ENCODE assay signal across 8 cellular contexts in genomic region chr18:79681484-79682387, GRCh38. TPM values are rescaled to one million over a fixed set of nuclear protein-coding genes. Genes with fewer than 3 reads are reported as not detected.
DNase-seq lines count a peak whose midpoint lies in the region; ATAC-seq and TF ChIP-seq lines count a peak whose summit lies in the region.

No MANE protein-coding gene starts in this region.

- H3K4me3 ChIP-seq in heart right ventricle (peak overlapping the region in 3 of 10 donors; percentile 77 to 96 (median 84)), SJCRH30 (no peak overlapping the region)

- H3K36me3 ChIP-seq in heart right ventricle, result peaks cover 0 to 21% (median 0%) of the 10 kb centered on the region in 9 donors
- no peaks in the 10 kb centered on the region for H3K36me3 ChIP-seq in SJCRH30

- H3K4me1 ChIP-seq in heart right ventricle (peaks cover 9 to 72% (median 31%) of the 10 kb centered on the region in 9 donors), foreskin keratinocyte (no peaks in the 10 kb centered on the region), SJCRH30 (peaks cover 5% of the 10 kb centered on the region; the same call in 1 of the 2 replicates)

- H3K27ac ChIP-seq in epithelial cell of prostate, result peak overlapping the region; percentile 25
- peak overlapping the region in 1 of 10 donors; percentile 100 for H3K27ac ChIP-seq in heart right ventricle
- H3K27ac ChIP-seq in foreskin keratinocyte, result no peak overlapping the region
- no peak overlapping the region for H3K27ac ChIP-seq in SJCRH30

- intact Hi-C loops in heart right ventricle (cut with DNase I), result loop anchor here in 1 of 10 donors (10.0 kb wide), 1 partner anchor 423 kb away; the partner anchor contains the start of gene ADNP2

- 85 to 88% methylated on average over 21 of the region's 21 CpGs for WGBS in heart right ventricle, 2 donors

- H3K9me3 ChIP-seq in heart right ventricle, result no peaks in the 10 kb centered on the region
- no peaks in the 10 kb centered on the region for H3K9me3 ChIP-seq in SJCRH30 (replicated peaks)

- ATAC-seq in heart right ventricle (no peak), foreskin keratinocyte (no peak), GM21723 (IDR thresholded peaks at IDR 0.05; ENCODE audit: unreplicated experiment) (no peak)

- DNase-seq in KBM-7 (peak; percentile 91), epithelial cell of prostate (ENCODE audit: low read depth, low spot score) (no peak), heart right ventricle (no peak), foreskin keratinocyte (no peak), SJCRH30 (no peak)
- DNase-seq in activated CD4-positive, alpha-beta T cell treated with anti-CD3 and anti-CD28 coated beads, Interleukin-2, amount 50 U/mL, for 1 hour, result peak; percentile 60
- DNase-seq in stimulated activated CD4-positive, alpha-beta T cell treated with anti-CD3 and anti-CD28 coated beads, Interleukin-4, amount 100 ng/mL, for 48 hours (ENCODE audit: low read depth in 2 of 2), result peak; percentile 51 to 70

- in situ Hi-C loops in KBM-7 (cut with MboI; ENCODE audit: low pct_unique_long_range_greater_than_20kb, low sequenced_read_pairs), result no loop called here

- H3K27me3 ChIP-seq in heart right ventricle, result no peaks in the 10 kb centered on the region
- no peaks in the 10 kb centered on the region for H3K27me3 ChIP-seq in foreskin keratinocyte
- no peaks in the 10 kb centered on the region for H3K27me3 ChIP-seq in SJCRH30

- TF ChIP-seq CTCF in heart right ventricle (IDR thresholded peaks at IDR 0.05), result no peak
- no peak for TF ChIP-seq CTCF in foreskin keratinocyte (conservative IDR thresholded peaks at IDR 0.05)

RNA-seq across cellular contexts. Expression of gene CTDP1, which starts 2.1 kb away (rescaled TPM):
- 10 to 100 TPM in 2 of 10 donors, 1 to 10 TPM in 8; 6.8 to 12.5 (median 9.3) TPM for total RNA-seq in heart right ventricle
- 1 to 10 TPM; 7.6 to 9.9 TPM for polyA plus RNA-seq in heart right ventricle
- total RNA-seq in foreskin keratinocyte, result 15.0 and 15.2 TPM in 2 replicates
- polyA plus RNA-seq in foreskin keratinocyte, result 12.1 and 13.5 TPM in 2 replicates
- 8.8 and 9.9 TPM in 2 replicates for total RNA-seq in SJCRH30 (2014; rRNA removed; shearing (Covaris generic))

Comparison
In these comparisons a context has a peak if more than half of its experiments do, and no peak if none do; other contexts are left out.
1. DNase-seq: peak in KBM-7 (single experiment), activated CD4-positive, alpha-beta T cell treated with anti-CD3 and anti-CD28 coated beads, Interleukin-2, amount 50 U/mL, for 1 hour (single experiment) and stimulated activated CD4-positive, alpha-beta T cell treated with anti-CD3 and anti-CD28 coated beads, Interleukin-4, amount 100 ng/mL, for 48 hours (2 of 2); none in epithelial cell of prostate (single experiment), heart right ventricle (0 of 2), foreskin keratinocyte (0 of 2) and SJCRH30 (0 of 2).